Comparison of ENCODE assay signal across 20 cellular contexts in genomic region chr9:124849801-124850200, GRCh38. TPM values are rescaled to one million over a fixed set of nuclear protein-coding genes. Genes with fewer than 3 reads are reported as not detected.
DNase-seq lines count a peak whose midpoint lies in the region; ATAC-seq and TF ChIP-seq lines count a peak whose summit lies in the region.
"Had no signal": no experiment of that assay in that cellular context is flagged by ENCODE, and none has a peak within 500 bp of the region (broad histone marks: within the 10 kb centered on the region; RNA-seq: fewer than 3 reads in every experiment).

No MANE protein-coding gene starts in this region.

- H3K4me2 ChIP-seq in trophoblast cell (ENCODE audit: low read length), result no peak overlapping the region

- H3K9ac ChIP-seq in adipocyte (ENCODE audit: low read length), result no peak overlapping the region
- no peak overlapping the region for H3K9ac ChIP-seq in trophoblast cell (ENCODE audit: low read length)

- no peak overlapping the region for H2BK12ac ChIP-seq in trophoblast cell (ENCODE audit: low read length)

- no peak overlapping the region for H3K18ac ChIP-seq in trophoblast cell (ENCODE audit: low read length)

- no peak overlapping the region for H4K12ac ChIP-seq in trophoblast cell (ENCODE audit: low read depth, low read length)

- H2AK5ac ChIP-seq in trophoblast cell (ENCODE audit: low read length), result no peak overlapping the region

- TF ChIP-seq CTCF in fibroblast of the aortic adventitia (IDR thresholded peaks at IDR 0.05; ENCODE audit: insufficient read depth, low read length), result no peak

- peak overlapping the region; percentile 63 for H3K27ac ChIP-seq in trophoblast cell (ENCODE audit: low read depth, low read length)

- no peak overlapping the region for H3K14ac ChIP-seq in trophoblast cell (ENCODE audit: low read length)

- H3K36me3 ChIP-seq in adipocyte (ENCODE audit: control insufficient read depth, insufficient read depth, low read length, severe bottlenecking) (no peaks in the 10 kb centered on the region), trophoblast cell (ENCODE audit: control insufficient read depth in 1 of 2, insufficient read depth in 2 of 2, low read length in 2 of 2) (no peaks in the 10 kb centered on the region)

- peaks cover 9% of the 10 kb centered on the region for H3K79me2 ChIP-seq in trophoblast cell (ENCODE audit: control insufficient read depth, insufficient read depth, low read length, poor library complexity)

- H2BK120ac ChIP-seq in trophoblast cell (ENCODE audit: insufficient read depth, low read length, poor library complexity), result no peak overlapping the region

- H2AFZ ChIP-seq in trophoblast cell (ENCODE audit: insufficient read depth, low read length, poor library complexity), result no peak overlapping the region

- no peak overlapping the region for H3K4ac ChIP-seq in trophoblast cell (ENCODE audit: low read depth, low read length)

- no peak for ATAC-seq in HG03432 (IDR thresholded peaks at IDR 0.05; ENCODE audit: unreplicated experiment)
- ATAC-seq in GM19467 (IDR thresholded peaks at IDR 0.05; ENCODE audit: unreplicated experiment), result no peak

- H3K79me1 ChIP-seq in trophoblast cell (ENCODE audit: low read length), result peaks cover 26% of the 10 kb centered on the region

- H3K23ac ChIP-seq in trophoblast cell (ENCODE audit: low read length), result no peak overlapping the region

- H3K4me3 ChIP-seq in adipocyte (ENCODE audit: low read length) (no peak overlapping the region), fibroblast of the aortic adventitia (ENCODE audit: low read depth, low read length) (no peak overlapping the region), trophoblast cell (ENCODE audit: low read depth, low read length) (no peak overlapping the region)

- H4K8ac ChIP-seq in trophoblast cell (ENCODE audit: low read depth, low read length), result no peak overlapping the region

- H3K4me1 ChIP-seq in adipocyte (ENCODE audit: control insufficient read depth, insufficient read depth, low read length) (peaks cover 7% of the 10 kb centered on the region), trophoblast cell (ENCODE audit: control insufficient read depth in 1 of 2, insufficient read depth in 2 of 2, low read length in 2 of 2) (peaks cover 18 to 19% of the 10 kb centered on the region in 2 experiments)

- H2BK5ac ChIP-seq in trophoblast cell (ENCODE audit: low read depth, low read length, poor library complexity), result peak overlapping the region; percentile 70

- H3K27me3 ChIP-seq in adipocyte (replicated peaks; ENCODE audit: control insufficient read depth, insufficient read depth, low read length) (no peaks in the 10 kb centered on the region), trophoblast cell (ENCODE audit: insufficient read depth, low read length) (no peaks in the 10 kb centered on the region)

- H4K91ac ChIP-seq in trophoblast cell (ENCODE audit: low read depth, low read length), result no peak overlapping the region

- no CpG with 5 or more reads among the region's 10 CpGs for WGBS in trophoblast cell (ENCODE audit: extremely low coverage, insufficient coverage, insufficient read length)

- H3K9me3 ChIP-seq in adipocyte (ENCODE audit: control insufficient read depth, low read length) (no peaks in the 10 kb centered on the region), trophoblast cell (ENCODE audit: insufficient read depth, low read depth, low read length) (no peaks in the 10 kb centered on the region)

- peak; percentile 47 for DNase-seq in HT-29 (ENCODE audit: low spot score)
- DNase-seq in adipocyte (ENCODE audit: low read depth), result peak; percentile 47
- peak; percentile 81 for DNase-seq in fibroblast of the aortic adventitia (ENCODE audit: low read depth)
- no peak for DNase-seq in trophoblast cell
- no peak for DNase-seq in stimulated activated naive CD4-positive, alpha-beta T cell (lab: John Stamatoyannopoulos, UW)
- no peak for DNase-seq in NCI-H524 treated with DMSO at 0.1 percent for 48 hours (lab: John Stamatoyannopoulos, UW)
- DNase-seq: activated CD8-positive, alpha-beta memory T cell treated with anti-CD3 and anti-CD28 coated beads, Interleukin-2, amount 50 U/mL, for 4 hours; activated naive CD4-positive, alpha-beta T cell treated with Interleukin-2 at 50 U/mL for 16 hours; CD4-positive, alpha-beta T cell; cerebellar nuclear complex; NCI-H1105; NCI-H345; stimulated activated CD4-positive, alpha-beta T cell treated with anti-CD3 and anti-CD28 coated beads, Interleukin-2, amount 100 ng/mL, for 48 hours; T-helper 1 cell had no signal

RNA-seq across cellular contexts. Expression of gene WDR38, which starts 3.5 kb away (rescaled TPM):
- not detected in 2 replicates for total RNA-seq in HT-29 (2014; rRNA removed; shearing (Covaris generic))
- not detected in 2 replicates for total RNA-seq in fibroblast of the aortic adventitia (ENCODE audit: low replicate concordance)
- polyA plus RNA-seq in trophoblast cell (2013), result 0.05 and 0.06 TPM in 2 replicates
- total RNA-seq: CD4-positive, alpha-beta T cell; G401; mesothelial cell of epicardium; OCI-LY7; pulmonary artery endothelial cell had no signal

RNA-seq across cellular contexts. Expression of gene RPL35, which starts 12.0 kb away (rescaled TPM):
- total RNA-seq in HT-29 (2014; rRNA removed; shearing (Covaris generic)), result 3,028 and 3,073 TPM in 2 replicates
- total RNA-seq in fibroblast of the aortic adventitia (ENCODE audit: low replicate concordance), result 356 and 2,683 TPM in 2 replicates
- polyA plus RNA-seq in trophoblast cell (2013), result 3,251 and 3,406 TPM in 2 replicates

RNA-seq across cellular contexts. Expression of gene ARPC5L, which starts 12.1 kb away (rescaled TPM):
- 66.9 and 76.1 TPM in 2 replicates for total RNA-seq in HT-29 (2014; rRNA removed; shearing (Covaris generic))
- 19.6 and 21.3 TPM in 2 replicates for total RNA-seq in fibroblast of the aortic adventitia (ENCODE audit: low replicate concordance)
- polyA plus RNA-seq in trophoblast cell (2013), result 60.3 and 60.7 TPM in 2 replicates

Comparison
In these comparisons a context has a peak if more than half of its experiments do, and no peak if none do; other contexts are left out.
1. DNase-seq: peak in HT-29 (single experiment), adipocyte (single experiment) and fibroblast of the aortic adventitia (single experiment); none in trophoblast cell (0 of 2), stimulated activated naive CD4-positive, alpha-beta T cell (0 of 6) and NCI-H524 treated with DMSO at 0.1 percent for 48 hours (single experiment).